16 cellular contexts compared by ENCODE assay signal in genomic region chr5:165057156-165057555, GRCh38.
DNase-seq lines count a peak whose midpoint lies in the region; ATAC-seq and TF ChIP-seq lines count a peak whose summit lies in the region.
"Had no signal": no experiment of that assay in that cellular context is flagged by ENCODE, and none has a peak within 500 bp of the region (broad histone marks: within the 10 kb centered on the region; RNA-seq: fewer than 3 reads in every experiment).

No MANE protein-coding gene starts in this region.

- TF ChIP-seq CTCF in PC-3 (conservative IDR thresholded peaks at IDR 0.05; ENCODE audit: low read depth, low read length) = no peak
- no peak for TF ChIP-seq CTCF in smooth muscle cell (IDR thresholded peaks at IDR 0.05; ENCODE audit: borderline replicate concordance, insufficient read depth, poor library complexity, severe bottlenecking)

- H3F3A ChIP-seq in PC-3 (ENCODE audit: low read length, unreplicated experiment) (no peaks in the 10 kb centered on the region), smooth muscle cell (ENCODE audit: low read depth) (no peaks in the 10 kb centered on the region)

- no peak overlapping the region for H3K4me3 ChIP-seq in PC-3 (ENCODE audit: low read length)
- no peak overlapping the region for H3K4me3 ChIP-seq in smooth muscle cell
- H3K4me3 ChIP-seq: BLaER1 treated with 17β-estradiol and CSF1 and Interleukin-3, amounts not matched to agents 10 nM and 100 nM had no signal

- BruUV-seq in PC-3 (replicated peaks; lab: Mats Ljungman, UMichigan) = no TSS peak

- peak; percentile 58 for ATAC-seq in PC-3
- ATAC-seq: Right ventricle myocardium inferior had no signal

- peak; percentile 3 for DNase-seq in DMS53 (lab: John Stamatoyannopoulos, UW)
- no peak for DNase-seq in DMS53 treated with DMSO at 0.1 percent for 48 hours (lab: John Stamatoyannopoulos, UW; ENCODE audit: unreplicated experiment)
- DNase-seq in PC-3 = peak; percentile 27
- peak; percentile 43 for DNase-seq in epithelial cell of prostate (ENCODE audit: low read depth, low spot score)
- DNase-seq in smooth muscle cell (lab: John Stamatoyannopoulos, UW; ENCODE audit: unreplicated experiment) = no peak
- DNase-seq in GM19240 (ENCODE audit: insufficient read length, low spot score) = no peak
- no peak for DNase-seq in NCI-H2227 treated with DMSO at 0.1 percent for 48 hours (lab: John Stamatoyannopoulos, UW)
- DNase-seq in NOMO-1 (lab: John Stamatoyannopoulos, UW; ENCODE audit: unreplicated experiment in 2 of 2) = no peak
- DNase-seq: 8988T; Calu3; CD8-positive, alpha-beta memory T cell; EL; GF-D8; NCI-H1694 had no signal

- POLR2A ChIA-PET in PC-3 (lab: Charles Lee; ENCODE audit: unreplicated experiment) = no interaction called here

- no peak overlapping the region for H3K9ac ChIP-seq in PC-3 (ENCODE audit: low read length)
- H3K9ac ChIP-seq in smooth muscle cell (ENCODE audit: low read depth) = no peak overlapping the region
- H3K9ac ChIP-seq: BLaER1 treated with 17β-estradiol and CSF1 and Interleukin-3, amounts not matched to agents 10 nM and 100 nM had no signal

- H3K4me1 ChIP-seq in PC-3 (ENCODE audit: insufficient read depth, low read length) = no peaks in the 10 kb centered on the region
- H3K4me1 ChIP-seq in smooth muscle cell (ENCODE audit: low read depth) = no peaks in the 10 kb centered on the region
- H3K4me1 ChIP-seq: BLaER1 treated with 17β-estradiol and CSF1 and Interleukin-3, amounts not matched to agents 10 nM and 100 nM had no signal

- H3K36me3 ChIP-seq in PC-3 (ENCODE audit: low read depth, low read length) (no peaks in the 10 kb centered on the region), smooth muscle cell (ENCODE audit: low read depth) (no peaks in the 10 kb centered on the region)
- H3K36me3 ChIP-seq: BLaER1 treated with 17β-estradiol and CSF1 and Interleukin-3, amounts not matched to agents 10 nM and 100 nM had no signal

- H3K4me2 ChIP-seq in PC-3 (ENCODE audit: low read length) (no peak overlapping the region), smooth muscle cell (peak overlapping the region; percentile 28)
- H3K4me2 ChIP-seq: BLaER1 treated with 17β-estradiol and CSF1 and Interleukin-3, amounts not matched to agents 10 nM and 100 nM had no signal

- H3K27me3 ChIP-seq in PC-3 (ENCODE audit: low read length) (no peaks in the 10 kb centered on the region), smooth muscle cell (ENCODE audit: low read depth) (no peaks in the 10 kb centered on the region)
- H3K27me3 ChIP-seq: BLaER1 treated with 17β-estradiol and CSF1 and Interleukin-3, amounts not matched to agents 10 nM and 100 nM had no signal

- H3K79me2 ChIP-seq in PC-3 (ENCODE audit: low read length) (no peaks in the 10 kb centered on the region), smooth muscle cell (ENCODE audit: low read depth) (no peaks in the 10 kb centered on the region)

- H3K9me2 ChIP-seq in PC-3 (replicated peaks; ENCODE audit: low read length) = no peaks in the 10 kb centered on the region

- WGBS in smooth muscle cell (ENCODE audit: low lambda C conversion rate) = 47% methylated on average over 2 of the region's 2 CpGs

- H2AFZ ChIP-seq in PC-3 (ENCODE audit: low read length) (no peak overlapping the region), smooth muscle cell (ENCODE audit: low read depth) (no peak overlapping the region)

- H4K20me1 ChIP-seq in PC-3 (ENCODE audit: low read length) = no peaks in the 10 kb centered on the region
- no peaks in the 10 kb centered on the region for H4K20me1 ChIP-seq in smooth muscle cell (ENCODE audit: low read depth)
- H4K20me1 ChIP-seq: BLaER1 treated with 17β-estradiol and CSF1 and Interleukin-3, amounts not matched to agents 10 nM and 100 nM had no signal

- CTCF ChIA-PET in PC-3 (lab: Charles Lee) = no interaction called here

- intact Hi-C loops in PC-3 (cut with micrococcal nuclease) = no loop called here

- H3K9me3 ChIP-seq in PC-3 (ENCODE audit: low read length) (0 out of 2 replicates have a peak, but pooled peaks cover 4% of the 10 kb centered on the region), smooth muscle cell (replicated peaks; ENCODE audit: low read depth) (no peaks in the 10 kb centered on the region)
- H3K9me3 ChIP-seq: BLaER1 treated with 17β-estradiol and CSF1 and Interleukin-3, amounts not matched to agents 10 nM and 100 nM had no signal

- H3K27ac ChIP-seq in PC-3 (ENCODE audit: low read length) (no peak overlapping the region), epithelial cell of prostate (no peak overlapping the region), smooth muscle cell (ENCODE audit: low read depth) (peak overlapping the region; percentile 4)
- H3K27ac ChIP-seq: BLaER1 treated with 17β-estradiol and CSF1 and Interleukin-3, amounts not matched to agents 10 nM and 100 nM had no signal

Comparison
In these comparisons a context has a peak if more than half of its experiments do, and no peak if none do; other contexts are left out.
1. DNase-seq: peak in DMS53 (single experiment), PC-3 (single experiment) and epithelial cell of prostate (single experiment); none in DMS53 treated with DMSO at 0.1 percent for 48 hours (single experiment), smooth muscle cell (single experiment), GM19240 (single experiment), NCI-H2227 treated with DMSO at 0.1 percent for 48 hours (single experiment) and NOMO-1 (0 of 2).